Comparison of ENCODE assay signal across 11 cellular contexts in genomic region chr15:63630036-63630751, GRCh38.
"Had no signal": no experiment of that assay in that cellular context is flagged by ENCODE, and none has a peak within 500 bp of the region (broad histone marks: within the 10 kb centered on the region; RNA-seq: fewer than 3 reads in every experiment).

No MANE protein-coding gene starts in this region.

- DNase-seq: activated CD4-positive, alpha-beta T cell treated with anti-CD3 and anti-CD28 coated beads, Interleukin-2, amount 50 U/mL, for 48 hours; activated effector memory CD4-positive, alpha-beta T cell treated with anti-CD3 and anti-CD28 coated beads, Interleukin-2, amount 50 U/mL, for 16 hours; activated T-cell treated with anti-CD3 and anti-CD28 coated beads, Interleukin-2, amount 50 U/mL, for 4 hours; foreskin melanocyte; naive B cell; ovary; right lobe of liver; stimulated activated naive CD8-positive, alpha-beta T cell treated with anti-CD3 and anti-CD28 coated beads, Interleukin-15, amount 100 ng/mL, for 72 hours; T-helper 17 cell; WERI-Rb-1 had no signal

- H3K4me3 ChIP-seq: neural progenitor cell, ovary, right lobe of liver had no signal

- H3K27me3 ChIP-seq: neural progenitor cell, ovary, right lobe of liver had no signal

- H3K9me3 ChIP-seq: ovary, right lobe of liver had no signal

- H3K36me3 ChIP-seq: ovary had no signal

- H3K9ac ChIP-seq: neural progenitor cell had no signal

- ATAC-seq: activated T-cell treated with anti-CD3 and anti-CD28 coated beads, Interleukin-2, amount 50 U/mL, for 4 hours; stimulated activated naive CD8-positive, alpha-beta T cell treated with anti-CD3 and anti-CD28 coated beads, Interleukin-15, amount 100 ng/mL, for 72 hours; T-helper 17 cell had no signal

- H3K27ac ChIP-seq: neural progenitor cell, ovary, right lobe of liver, WERI-Rb-1 had no signal

- H3K4me2 ChIP-seq: neural progenitor cell had no signal

- H2AFZ ChIP-seq: neural progenitor cell had no signal

- H3K4me1 ChIP-seq: neural progenitor cell, right lobe of liver had no signal
